2 cellular contexts compared by ENCODE assay signal in the genomic region with DNA sequence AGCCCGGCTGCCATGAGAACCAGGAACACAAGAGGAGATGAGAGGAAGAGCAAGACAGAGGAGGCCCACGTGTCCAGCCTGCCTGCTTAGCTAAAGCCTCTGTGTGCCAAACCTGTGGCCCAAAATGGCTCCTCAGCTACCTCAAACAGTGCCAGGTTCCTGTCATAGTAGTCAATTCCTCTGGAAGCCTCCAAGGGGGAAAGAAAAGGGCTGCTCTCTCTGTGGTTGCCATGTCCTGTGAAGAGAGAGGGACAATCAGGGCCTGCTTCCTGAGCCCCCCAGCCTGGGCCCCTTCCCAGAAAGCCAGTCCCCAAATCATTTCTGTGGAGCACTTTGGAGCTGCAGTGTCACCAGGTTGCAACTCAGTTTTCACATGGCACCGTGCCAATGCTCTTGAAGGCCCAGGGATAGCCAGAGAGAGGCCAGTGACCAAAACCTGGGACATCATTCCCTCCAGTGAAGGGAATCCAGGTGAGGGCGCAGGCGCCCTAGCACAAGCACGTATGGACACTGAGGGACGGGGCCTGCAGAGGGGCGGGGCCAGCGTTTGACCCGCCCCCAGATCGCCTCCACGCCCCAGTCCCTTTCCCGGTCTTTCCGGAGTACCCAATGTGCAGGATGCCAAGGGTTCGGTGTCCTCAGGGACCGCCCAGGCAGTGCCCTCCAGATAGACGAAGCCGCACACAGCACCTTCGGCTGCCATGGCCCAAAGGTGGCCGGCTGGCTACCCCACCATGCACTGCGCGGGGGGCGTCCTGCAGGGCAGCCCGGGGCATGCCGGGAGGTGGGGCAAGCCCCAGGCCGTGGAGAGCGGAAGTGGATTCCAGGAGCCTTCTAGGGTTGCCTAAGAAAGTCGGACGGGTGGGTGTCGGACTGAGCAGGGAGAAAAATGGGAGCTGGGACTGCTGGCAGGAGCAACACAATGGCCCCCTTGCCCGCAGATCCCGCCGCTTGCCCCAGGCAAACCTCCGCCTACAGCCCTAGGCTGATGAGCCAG.
TF ChIP-seq lines count a peak whose summit lies in the region.

No MANE protein-coding gene starts in this region.

TF ChIP-seq in SK-N-SH, 30 proteins besides CTCF, POLR2A, EP300 and RAD21 (continued from another document):
- no peak for TF ChIP-seq SIN3A (IDR thresholded peaks at IDR 0.05; ENCODE audit: borderline replicate concordance, low read depth, low read length)

TF ChIP-seq in SK-N-SH treated with all-trans-retinoic acid at 6 μM for 48 hours, 23 proteins besides CTCF, POLR2A, EP300 and RAD21:
- TF ChIP-seq, protein P1, sequence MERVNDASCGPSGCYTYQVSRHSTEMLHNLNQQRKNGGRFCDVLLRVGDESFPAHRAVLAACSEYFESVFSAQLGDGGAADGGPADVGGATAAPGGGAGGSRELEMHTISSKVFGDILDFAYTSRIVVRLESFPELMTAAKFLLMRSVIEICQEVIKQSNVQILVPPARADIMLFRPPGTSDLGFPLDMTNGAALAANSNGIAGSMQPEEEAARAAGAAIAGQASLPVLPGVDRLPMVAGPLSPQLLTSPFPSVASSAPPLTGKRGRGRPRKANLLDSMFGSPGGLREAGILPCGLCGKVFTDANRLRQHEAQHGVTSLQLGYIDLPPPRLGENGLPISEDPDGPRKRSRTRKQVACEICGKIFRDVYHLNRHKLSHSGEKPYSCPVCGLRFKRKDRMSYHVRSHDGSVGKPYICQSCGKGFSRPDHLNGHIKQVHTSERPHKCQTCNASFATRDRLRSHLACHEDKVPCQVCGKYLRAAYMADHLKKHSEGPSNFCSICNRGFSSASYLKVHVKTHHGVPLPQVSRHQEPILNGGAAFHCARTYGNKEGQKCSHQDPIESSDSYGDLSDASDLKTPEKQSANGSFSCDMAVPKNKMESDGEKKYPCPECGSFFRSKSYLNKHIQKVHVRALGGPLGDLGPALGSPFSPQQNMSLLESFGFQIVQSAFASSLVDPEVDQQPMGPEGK (CRISPR knock-in tag; IDR thresholded peaks at IDR 0.05; ENCODE audit: borderline replicate concordance), result no peak
- TF ChIP-seq SNAI2 (CRISPR knock-in tag; IDR thresholded peaks at IDR 0.05) (no peak), BACH2 (CRISPR knock-in tag; IDR thresholded peaks at IDR 0.05; ENCODE audit: borderline replicate concordance) (no peak), ZNF70 (CRISPR knock-in tag; IDR thresholded peaks at IDR 0.05) (no peak), OSR1 (CRISPR knock-in tag; IDR thresholded peaks at IDR 0.05) (no peak), ARNTL (CRISPR knock-in tag; IDR thresholded peaks at IDR 0.05; ENCODE audit: borderline replicate concordance, low read depth) (no peak), ESRRG (CRISPR knock-in tag; IDR thresholded peaks at IDR 0.05) (no peak), CSDC2 (CRISPR knock-in tag; IDR thresholded peaks at IDR 0.05) (no peak), ZFP3 (CRISPR knock-in tag; IDR thresholded peaks at IDR 0.05) (no peak), TOX (CRISPR knock-in tag; IDR thresholded peaks at IDR 0.05; ENCODE audit: borderline replicate concordance) (no peak)
- TF ChIP-seq, protein P2, sequence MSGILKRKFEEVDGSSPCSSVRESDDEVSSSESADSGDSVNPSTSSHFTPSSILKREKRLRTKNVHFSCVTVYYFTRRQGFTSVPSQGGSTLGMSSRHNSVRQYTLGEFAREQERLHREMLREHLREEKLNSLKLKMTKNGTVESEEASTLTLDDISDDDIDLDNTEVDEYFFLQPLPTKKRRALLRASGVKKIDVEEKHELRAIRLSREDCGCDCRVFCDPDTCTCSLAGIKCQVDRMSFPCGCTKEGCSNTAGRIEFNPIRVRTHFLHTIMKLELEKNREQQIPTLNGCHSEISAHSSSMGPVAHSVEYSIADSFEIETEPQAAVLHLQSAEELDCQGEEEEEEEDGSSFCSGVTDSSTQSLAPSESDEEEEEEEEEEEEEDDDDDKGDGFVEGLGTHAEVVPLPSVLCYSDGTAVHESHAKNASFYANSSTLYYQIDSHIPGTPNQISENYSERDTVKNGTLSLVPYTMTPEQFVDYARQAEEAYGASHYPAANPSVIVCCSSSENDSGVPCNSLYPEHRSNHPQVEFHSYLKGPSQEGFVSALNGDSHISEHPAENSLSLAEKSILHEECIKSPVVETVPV (CRISPR knock-in tag; IDR thresholded peaks at IDR 0.05), result no peak
- TF ChIP-seq, protein P3, sequence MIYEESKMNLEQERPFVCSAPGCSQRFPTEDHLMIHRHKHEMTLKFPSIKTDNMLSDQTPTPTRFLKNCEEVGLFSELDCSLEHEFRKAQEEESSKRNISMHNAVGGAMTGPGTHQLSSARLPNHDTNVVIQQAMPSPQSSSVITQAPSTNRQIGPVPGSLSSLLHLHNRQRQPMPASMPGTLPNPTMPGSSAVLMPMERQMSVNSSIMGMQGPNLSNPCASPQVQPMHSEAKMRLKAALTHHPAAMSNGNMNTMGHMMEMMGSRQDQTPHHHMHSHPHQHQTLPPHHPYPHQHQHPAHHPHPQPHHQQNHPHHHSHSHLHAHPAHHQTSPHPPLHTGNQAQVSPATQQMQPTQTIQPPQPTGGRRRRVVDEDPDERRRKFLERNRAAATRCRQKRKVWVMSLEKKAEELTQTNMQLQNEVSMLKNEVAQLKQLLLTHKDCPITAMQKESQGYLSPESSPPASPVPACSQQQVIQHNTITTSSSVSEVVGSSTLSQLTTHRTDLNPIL (CRISPR knock-in tag; IDR thresholded peaks at IDR 0.05; ENCODE audit: low read depth), result no peak
- TF ChIP-seq, protein P4, sequence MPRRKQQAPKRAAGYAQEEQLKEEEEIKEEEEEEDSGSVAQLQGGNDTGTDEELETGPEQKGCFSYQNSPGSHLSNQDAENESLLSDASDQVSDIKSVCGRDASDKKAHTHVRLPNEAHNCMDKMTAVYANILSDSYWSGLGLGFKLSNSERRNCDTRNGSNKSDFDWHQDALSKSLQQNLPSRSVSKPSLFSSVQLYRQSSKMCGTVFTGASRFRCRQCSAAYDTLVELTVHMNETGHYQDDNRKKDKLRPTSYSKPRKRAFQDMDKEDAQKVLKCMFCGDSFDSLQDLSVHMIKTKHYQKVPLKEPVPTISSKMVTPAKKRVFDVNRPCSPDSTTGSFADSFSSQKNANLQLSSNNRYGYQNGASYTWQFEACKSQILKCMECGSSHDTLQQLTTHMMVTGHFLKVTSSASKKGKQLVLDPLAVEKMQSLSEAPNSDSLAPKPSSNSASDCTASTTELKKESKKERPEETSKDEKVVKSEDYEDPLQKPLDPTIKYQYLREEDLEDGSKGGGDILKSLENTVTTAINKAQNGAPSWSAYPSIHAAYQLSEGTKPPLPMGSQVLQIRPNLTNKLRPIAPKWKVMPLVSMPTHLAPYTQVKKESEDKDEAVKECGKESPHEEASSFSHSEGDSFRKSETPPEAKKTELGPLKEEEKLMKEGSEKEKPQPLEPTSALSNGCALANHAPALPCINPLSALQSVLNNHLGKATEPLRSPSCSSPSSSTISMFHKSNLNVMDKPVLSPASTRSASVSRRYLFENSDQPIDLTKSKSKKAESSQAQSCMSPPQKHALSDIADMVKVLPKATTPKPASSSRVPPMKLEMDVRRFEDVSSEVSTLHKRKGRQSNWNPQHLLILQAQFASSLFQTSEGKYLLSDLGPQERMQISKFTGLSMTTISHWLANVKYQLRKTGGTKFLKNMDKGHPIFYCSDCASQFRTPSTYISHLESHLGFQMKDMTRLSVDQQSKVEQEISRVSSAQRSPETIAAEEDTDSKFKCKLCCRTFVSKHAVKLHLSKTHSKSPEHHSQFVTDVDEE (CRISPR knock-in tag; IDR thresholded peaks at IDR 0.05), result no peak
- TF ChIP-seq, protein P5, sequence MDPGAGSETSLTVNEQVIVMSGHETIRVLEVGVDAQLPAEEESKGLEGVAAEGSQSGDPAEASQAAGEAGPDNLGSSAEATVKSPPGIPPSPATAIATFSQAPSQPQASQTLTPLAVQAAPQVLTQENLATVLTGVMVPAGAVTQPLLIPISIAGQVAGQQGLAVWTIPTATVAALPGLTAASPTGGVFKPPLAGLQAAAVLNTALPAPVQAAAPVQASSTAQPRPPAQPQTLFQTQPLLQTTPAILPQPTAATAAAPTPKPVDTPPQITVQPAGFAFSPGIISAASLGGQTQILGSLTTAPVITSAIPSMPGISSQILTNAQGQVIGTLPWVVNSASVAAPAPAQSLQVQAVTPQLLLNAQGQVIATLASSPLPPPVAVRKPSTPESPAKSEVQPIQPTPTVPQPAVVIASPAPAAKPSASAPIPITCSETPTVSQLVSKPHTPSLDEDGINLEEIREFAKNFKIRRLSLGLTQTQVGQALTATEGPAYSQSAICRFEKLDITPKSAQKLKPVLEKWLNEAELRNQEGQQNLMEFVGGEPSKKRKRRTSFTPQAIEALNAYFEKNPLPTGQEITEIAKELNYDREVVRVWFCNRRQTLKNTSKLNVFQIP (CRISPR knock-in tag; IDR thresholded peaks at IDR 0.05; ENCODE audit: borderline replicate concordance, low read depth), result no peak
